ENCODE assay signal across 8 cellular contexts in genomic region chr15:40595219-40595618, GRCh38. TPM values are rescaled to one million over a fixed set of nuclear protein-coding genes. Genes with fewer than 3 reads are reported as not detected.
DNase-seq lines count a peak whose midpoint lies in the region; ATAC-seq and TF ChIP-seq lines count a peak whose summit lies in the region.

No MANE protein-coding gene starts in this region.

- H3K4me2 ChIP-seq in GM23338 = peak overlapping the region; percentile 99
- H3K4me2 ChIP-seq in PC-9 = peak overlapping the region; percentile 98
- peak overlapping the region; percentile 92 for H3K4me2 ChIP-seq in parathyroid adenoma (ENCODE audit: low read length)

- H3K79me2 ChIP-seq in GM23338 (replicated peaks; ENCODE audit: insufficient read depth) = peaks cover 52% of the 10 kb centered on the region
- peaks cover 45% of the 10 kb centered on the region for H3K79me2 ChIP-seq in PC-9 (ENCODE audit: low read depth)
- H3K79me2 ChIP-seq in parathyroid adenoma = no peaks in the 10 kb centered on the region

- H3K27me3 ChIP-seq in GM23338 (ENCODE audit: insufficient read depth) = no peaks in the 10 kb centered on the region
- H3K27me3 ChIP-seq in PC-9 (ENCODE audit: insufficient read depth, low read depth) = no peaks in the 10 kb centered on the region
- no peaks in the 10 kb centered on the region for H3K27me3 ChIP-seq in parathyroid adenoma (ENCODE audit: control insufficient read depth, insufficient read depth, low read length)

- ATAC-seq in GM23338 (no peak), HG02870 (IDR thresholded peaks at IDR 0.05; ENCODE audit: unreplicated experiment) (no peak), omental fat pad (ENCODE audit: low FRiP score) (no peak)

- H3K9me3 ChIP-seq in PC-9 (ENCODE audit: insufficient read depth, low read depth) (no peaks in the 10 kb centered on the region), parathyroid adenoma (ENCODE audit: control insufficient read depth, low read length) (no peaks in the 10 kb centered on the region)

- H3K9me2 ChIP-seq in GM23338 (ENCODE audit: insufficient read depth) (no peaks in the 10 kb centered on the region), PC-9 (ENCODE audit: insufficient read depth) (no peaks in the 10 kb centered on the region)

- peak overlapping the region; percentile 77 for H2AFZ ChIP-seq in GM23338
- H2AFZ ChIP-seq in PC-9 = peak overlapping the region; percentile 97
- H2AFZ ChIP-seq in parathyroid adenoma = peak overlapping the region; percentile 87

- no peak overlapping the region for H3K27ac Mint-ChIP-seq in GM23338

- H3K4me1 Mint-ChIP-seq in GM23338 = peaks cover 23% of the 10 kb centered on the region

- no peaks in the 10 kb centered on the region; the same call in 1 of the 2 replicates for H4K20me1 ChIP-seq in GM23338 (replicated peaks; ENCODE audit: insufficient read depth)
- no peaks in the 10 kb centered on the region for H4K20me1 ChIP-seq in PC-9 (ENCODE audit: insufficient read depth)

- peaks cover 7% of the 10 kb centered on the region; the same call in 1 of the 2 replicates for H3F3A ChIP-seq in GM23338 (replicated peaks; ENCODE audit: low read depth)
- H3F3A ChIP-seq in PC-9 (ENCODE audit: insufficient read depth, low read depth) = peaks cover 5% of the 10 kb centered on the region; the same call in 1 of the 2 replicates

- DNase-seq in GM23338 (ENCODE audit: low spot score) (no peak), PC-9 (no peak), epithelial cell of prostate (ENCODE audit: low read depth, low spot score) (no peak), DMS153 treated with DMSO at 0.1 percent for 48 hours (lab: John Stamatoyannopoulos, UW; ENCODE audit: unreplicated experiment) (no peak), NCI-H226 (no peak), omental fat pad (ENCODE audit: low spot score) (no peak)

- H3K4me1 ChIP-seq in GM23338 (ENCODE audit: insufficient read depth) = peaks cover 17% of the 10 kb centered on the region
- peaks cover 8% of the 10 kb centered on the region; the same call in 1 of the 2 replicates for H3K4me1 ChIP-seq in PC-9 (replicated peaks; ENCODE audit: insufficient read depth)
- H3K4me1 ChIP-seq in parathyroid adenoma = no peaks in the 10 kb centered on the region

- no peak overlapping the region for H3K27ac ChIP-seq in GM23338 (ENCODE audit: low read depth)
- H3K27ac ChIP-seq in PC-9 = no peak overlapping the region
- peak overlapping the region; percentile 88 for H3K27ac ChIP-seq in epithelial cell of prostate
- no peak overlapping the region for H3K27ac ChIP-seq in parathyroid adenoma

- H3K36me3 Mint-ChIP-seq in GM23338 (ENCODE audit: low read depth) = peaks cover 3% of the 10 kb centered on the region; the same call in 1 of the 3 replicates

- intact Hi-C loops in PC-9 (cut with micrococcal nuclease; ENCODE audit: unreplicated experiment) = loop anchor here (10.0 kb wide), 1 partner anchor 180 kb away; no protein-coding TSS in a partner anchor

- H3K36me3 ChIP-seq in GM23338 (ENCODE audit: insufficient read depth) = no peaks in the 10 kb centered on the region
- no peaks in the 10 kb centered on the region for H3K36me3 ChIP-seq in PC-9 (ENCODE audit: low read depth)
- H3K36me3 ChIP-seq in parathyroid adenoma (ENCODE audit: control insufficient read depth, insufficient read depth, low read length) = no peaks in the 10 kb centered on the region

- H3K4me3 Mint-ChIP-seq in GM23338 = peak overlapping the region; percentile 98

- POLR2A ChIA-PET in PC-9 (lab: Charles Lee; ENCODE audit: unreplicated experiment) = no interaction called here

- TF ChIP-seq CTCF in GM23338 (conservative IDR thresholded peaks at IDR 0.05; ENCODE audit: low read depth in 2 of 2) (no peak), PC-9 (conservative IDR thresholded peaks at IDR 0.05) (no peak), parathyroid adenoma (IDR thresholded peaks at IDR 0.05) (no peak), omental fat pad (IDR thresholded peaks at IDR 0.05) (no peak)

- CTCF ChIA-PET in PC-9 (lab: Charles Lee) = interaction anchor here (0.6 to 1.0 kb wide), 3 partner anchors 12 to 173 kb away, joined by 4 to 8 read pairs (median 8); no protein-coding TSS in a partner anchor

- H3K9me3 Mint-ChIP-seq in GM23338 = peaks cover 5% of the 10 kb centered on the region

- no peak overlapping the region for H3K9ac ChIP-seq in parathyroid adenoma

- peak overlapping the region; percentile 95 for H3K4me3 ChIP-seq in GM23338
- peak overlapping the region; percentile 93 for H3K4me3 ChIP-seq in PC-9
- no peak overlapping the region for H3K4me3 ChIP-seq in parathyroid adenoma (ENCODE audit: low read depth, low read length)

- no TSS peak for BruUV-seq in PC-9 (replicated peaks; lab: Mats Ljungman, UMichigan)

- H3K27me3 Mint-ChIP-seq in GM23338 (ENCODE audit: insufficient read depth, low read depth, poor library complexity) = peaks cover 14% of the 10 kb centered on the region

TF ChIP-seq in GM23338, 12 proteins besides CTCF, POLR2A, EP300 and RAD21 (continues in another document):
- TF ChIP-seq EZH2phosphoT487 (IDR thresholded peaks at IDR 0.05; ENCODE audit: unreplicated experiment) (no peak), NANOG (IDR thresholded peaks at IDR 0.05; ENCODE audit: borderline replicate concordance) (no peak), ZNF462 (CRISPR knock-in tag; IDR thresholded peaks at IDR 0.05) (no peak)

RNA-seq across cellular contexts. Expression of gene KNL1, which starts 1.2 kb away (rescaled TPM):
- total RNA-seq in GM23338 (2014; rRNA removed; shearing (Covaris generic)) = 43.2 and 46.2 TPM in 2 replicates
- 16.7 and 18.5 TPM in 2 replicates for polyA plus RNA-seq in GM23338 (2016; fragmentation: Nextera tagmentation; extraction: Ambion mirVana)
- total RNA-seq in PC-9 (2021) (16.2 and 27.5 TPM in 2 replicates), omental fat pad (1 to 10 TPM in 2 of 4 donors, under 1 TPM in 2; 0.19 to 3.5 (median 1.1) TPM)

RNA-seq across cellular contexts. Expression of gene RPUSD2, which starts 26.1 kb away (rescaled TPM):
- total RNA-seq in GM23338 (2014; rRNA removed; shearing (Covaris generic)) = 23.3 and 25.5 TPM in 2 replicates
- 21.2 and 22.0 TPM in 2 replicates for polyA plus RNA-seq in GM23338 (2016; fragmentation: Nextera tagmentation; extraction: Ambion mirVana)
- total RNA-seq in PC-9 (2021) (14.0 and 17.1 TPM in 2 replicates), omental fat pad (1 to 10 TPM; 2.3 to 7.8 (median 4.5) TPM)

RNA-seq across cellular contexts. Expression of gene CCDC32, which starts 30.4 kb away (rescaled TPM):
- 15.4 and 16.9 TPM in 2 replicates for total RNA-seq in GM23338 (2014; rRNA removed; shearing (Covaris generic))
- 12.2 and 13.8 TPM in 2 replicates for polyA plus RNA-seq in GM23338 (2016; fragmentation: Nextera tagmentation; extraction: Ambion mirVana)
- 19.5 and 22.2 TPM in 2 replicates for total RNA-seq in PC-9 (2021)
- 10 to 100 TPM; 26.0 to 37.2 (median 33.4) TPM for total RNA-seq in omental fat pad
